ENCODE assay signal across 12 cellular contexts in the genomic region with DNA sequence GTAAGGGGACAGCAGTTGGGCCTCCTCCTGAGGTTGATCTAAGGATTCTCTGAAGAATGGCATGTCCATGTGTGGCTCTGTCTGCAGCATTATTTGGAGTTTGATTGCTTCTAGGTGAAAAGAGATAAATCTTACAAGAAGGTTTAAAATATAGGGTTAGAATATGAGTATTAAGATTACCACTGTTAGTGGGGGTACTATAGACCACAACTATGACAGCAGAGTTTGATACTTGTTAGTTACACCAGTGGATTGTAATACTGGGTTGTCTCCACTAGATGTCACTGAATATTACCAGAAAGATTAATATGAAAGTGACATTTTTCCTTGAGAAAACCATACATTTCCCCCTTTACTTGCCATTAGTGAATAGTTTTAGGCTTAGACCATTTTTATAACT. TPM values are rescaled to one million over a fixed set of nuclear protein-coding genes. Genes with fewer than 3 reads are reported as not detected.
DNase-seq lines count a peak whose midpoint lies in the region; ATAC-seq, FAIRE-seq and TF ChIP-seq lines count a peak whose summit lies in the region.
"Had no signal": no experiment of that assay in that cellular context is flagged by ENCODE, and none has a peak within 500 bp of the region (broad histone marks: within the 10 kb centered on the region; RNA-seq: fewer than 3 reads in every experiment).

No MANE protein-coding gene starts in this region.

- no peaks in the 10 kb centered on the region for H4K20me1 ChIP-seq in endothelial cell of umbilical vein (replicated peaks; ENCODE audit: control insufficient read depth, extremely low read depth, insufficient read depth, low read length)

- POLR2A ChIA-PET in endothelial cell of umbilical vein (lab: Charles Lee): no interaction called here

- no peak overlapping the region for H3K9ac ChIP-seq in endothelial cell of umbilical vein (replicated peaks; ENCODE audit: extremely low read depth, insufficient read depth, low read length)

- TF ChIP-seq CTCF in endothelial cell of umbilical vein (IDR thresholded peaks at IDR 0.05; ENCODE audit: extremely low read depth in 1 of 2, insufficient read depth in 1 of 2, low read depth in 1 of 2, low read length in 2 of 2) (peak; percentile 9 to 12), type B pancreatic cell (conservative IDR thresholded peaks at IDR 0.05) (peak; percentile 65), gastrocnemius medialis (IDR thresholded peaks at IDR 0.05 in 4 of 5, conservative IDR thresholded peaks at IDR 0.05 in 1 of 5) (no peak)

- peak; percentile 38 for DNase-seq in SKM-1 treated with dmso at 0.1 percent for 144 hours (lab: John Stamatoyannopoulos, UW; ENCODE audit: unreplicated experiment)
- DNase-seq in SKM-1 (lab: John Stamatoyannopoulos, UW; ENCODE audit: unreplicated experiment): no peak
- DNase-seq in NAMALWA (ENCODE audit: low spot score): peak; percentile 45
- DNase-seq in endothelial cell of umbilical vein (ENCODE audit: low read depth, low spot score): peak; percentile 17
- DNase-seq in type B pancreatic cell (ENCODE audit: extremely low spot score, unreplicated experiment): no peak
- DNase-seq in left colon: no peak
- no peak for DNase-seq in putamen (ENCODE audit: low spot score)
- DNase-seq in gastrocnemius medialis: no peak
- DNase-seq: MG63 had no signal

- H3K27me3 ChIP-seq in endothelial cell of umbilical vein (ENCODE audit: control insufficient read depth in 2 of 2, insufficient read depth in 2 of 2, low read length in 2 of 2) (peaks cover 0 to 4% of the 10 kb centered on the region in 2 experiments), gastrocnemius medialis (peaks cover 0 to 28% (median 14%) of the 10 kb centered on the region in 3 donors)
- H3K27me3 ChIP-seq: SJSA1 had no signal

- dilution Hi-C loops in endothelial cell of umbilical vein (cut with MboI; ENCODE audit: extremely low pct_ligation_motif_present, low sequenced_read_pairs): no loop called here

- no peaks in the 10 kb centered on the region for H3K36me3 Mint-ChIP-seq in type B pancreatic cell
- H3K36me3 Mint-ChIP-seq: CD4-positive, CD25-positive, alpha-beta regulatory T cell had no signal

- H3K4me1 Mint-ChIP-seq in type B pancreatic cell (ENCODE audit: unreplicated experiment): no peaks in the 10 kb centered on the region
- H3K4me1 Mint-ChIP-seq: CD4-positive, CD25-positive, alpha-beta regulatory T cell had no signal

- no peaks in the 10 kb centered on the region for H3K36me3 ChIP-seq in endothelial cell of umbilical vein (ENCODE audit: control insufficient read depth in 2 of 2, extremely low read depth in 1 of 2, insufficient read depth in 2 of 2, low read length in 2 of 2)
- no peaks in the 10 kb centered on the region for H3K36me3 ChIP-seq in gastrocnemius medialis
- H3K36me3 ChIP-seq: MG63, prostate gland, SJSA1 had no signal

- H2AFZ ChIP-seq in endothelial cell of umbilical vein (ENCODE audit: low read depth, low read length): no peak overlapping the region

- intact Hi-C loops in endothelial cell of umbilical vein (cut with micrococcal nuclease): loop anchor here (2.0 kb wide), 1 partner anchor 224 kb away; no protein-coding TSS in a partner anchor
- intact Hi-C loops in left colon (cut with DNase I, micrococcal nuclease): no loop called here
- intact Hi-C loops in gastrocnemius medialis (cut with DNase I; ENCODE audit: low total_unique reads): loop anchor here (10.0 kb wide), 1 partner anchor 494 kb away; no protein-coding TSS in a partner anchor

- H3K4me3 ChIP-seq in endothelial cell of umbilical vein (replicated peaks in 1 of 3; ENCODE audit: insufficient read depth in 1 of 3, low read depth in 1 of 3, low read length in 3 of 3): no peak overlapping the region
- no peak overlapping the region for H3K4me3 ChIP-seq in gastrocnemius medialis
- H3K4me3 ChIP-seq: MG63, prostate gland, SJSA1 had no signal

- no peaks in the 10 kb centered on the region for H3K9me3 Mint-ChIP-seq in type B pancreatic cell

- no peak overlapping the region for H3K27ac Mint-ChIP-seq in type B pancreatic cell
- H3K27ac Mint-ChIP-seq: CD4-positive, CD25-positive, alpha-beta regulatory T cell had no signal

- CTCF ChIA-PET in endothelial cell of umbilical vein (lab: Charles Lee): interaction anchor here (1.0 to 4.4 kb wide), 4 partner anchors 12 to 423 kb away, joined by 3 to 12 read pairs (median 5); no protein-coding TSS in a partner anchor

- no peak for FAIRE-seq in endothelial cell of umbilical vein (lab: Jason Lieb, UNC)

- no TSS peak for BruUV-seq in endothelial cell of umbilical vein (replicated peaks; lab: Mats Ljungman, UMichigan)

- H3K4me2 ChIP-seq in endothelial cell of umbilical vein (ENCODE audit: insufficient read depth, low read length): no peak overlapping the region

- H3K27ac ChIP-seq in endothelial cell of umbilical vein (ENCODE audit: insufficient read depth, low read depth, low read length) (no peak overlapping the region), gastrocnemius medialis (no peak overlapping the region)
- H3K27ac ChIP-seq: prostate gland, SJSA1 had no signal

- no peak for TF ChIP-seq POLR2A in endothelial cell of umbilical vein (IDR thresholded peaks at IDR 0.05; ENCODE audit: low read depth, low read length)
- TF ChIP-seq POLR2A in gastrocnemius medialis (IDR thresholded peaks at IDR 0.05): no peak

- in situ Hi-C loops in gastrocnemius medialis (cut with MboI; ENCODE audit: low sequenced_read_pairs in 4 of 4): loop anchor here in 2 of 4 donors (10.0 to 25.0 kb wide), 4 partner anchors 227 to 677 kb away; a partner anchor contains a TSS

- ATAC-seq in left colon (no peak), gastrocnemius medialis (no peak)

- H3K4me3 Mint-ChIP-seq in type B pancreatic cell: no peak overlapping the region
- H3K4me3 Mint-ChIP-seq: CD4-positive, CD25-positive, alpha-beta regulatory T cell had no signal

- no peaks in the 10 kb centered on the region for H3K9me3 ChIP-seq in endothelial cell of umbilical vein (replicated peaks; ENCODE audit: control insufficient read depth, insufficient read depth, low read length)
- peaks cover 0 to 14% (median 7%) of the 10 kb centered on the region in 3 donors for H3K9me3 ChIP-seq in gastrocnemius medialis
- H3K9me3 ChIP-seq: prostate gland had no signal

- H3K4me1 ChIP-seq in endothelial cell of umbilical vein (ENCODE audit: control insufficient read depth, extremely low read depth, insufficient read depth, low read length): no peaks in the 10 kb centered on the region
- no peaks in the 10 kb centered on the region for H3K4me1 ChIP-seq in gastrocnemius medialis
- H3K4me1 ChIP-seq: prostate gland, SJSA1 had no signal

- H3K79me2 ChIP-seq in endothelial cell of umbilical vein (ENCODE audit: control insufficient read depth, insufficient read depth, low read length): no peaks in the 10 kb centered on the region

- peaks cover 58% of the 10 kb centered on the region for H3K27me3 Mint-ChIP-seq in type B pancreatic cell

- H3K9me1 ChIP-seq in endothelial cell of umbilical vein (replicated peaks; ENCODE audit: control insufficient read depth, extremely low read depth, insufficient read depth, low read length): no peaks in the 10 kb centered on the region

TF ChIP-seq in endothelial cell of umbilical vein, 7 proteins besides CTCF, POLR2A, EP300 and RAD21:
- TF ChIP-seq EZH2 (IDR thresholded peaks at IDR 0.05; ENCODE audit: borderline replicate concordance, low read depth, low read length, severe bottlenecking) (no peak), MYC (IDR thresholded peaks at IDR 0.05; ENCODE audit: low read depth, low read length) (no peak), POLR2AphosphoS5 (IDR thresholded peaks at IDR 0.05; ENCODE audit: insufficient read depth, low read depth, low read length) (no peak), JUN (IDR thresholded peaks at IDR 0.05; ENCODE audit: borderline replicate concordance, insufficient read depth, insufficient read length, low read depth) (no peak), GATA2 (IDR thresholded peaks at IDR 0.05; ENCODE audit: insufficient read depth, insufficient read length, low read depth, low read length) (no peak), FOS (IDR thresholded peaks at IDR 0.05; ENCODE audit: borderline replicate concordance, insufficient read depth, low read length) (no peak)
- TF ChIP-seq, protein P1, sequence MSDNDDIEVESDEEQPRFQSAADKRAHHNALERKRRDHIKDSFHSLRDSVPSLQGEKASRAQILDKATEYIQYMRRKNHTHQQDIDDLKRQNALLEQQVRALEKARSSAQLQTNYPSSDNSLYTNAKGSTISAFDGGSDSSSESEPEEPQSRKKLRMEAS (IDR thresholded peaks at IDR 0.05; ENCODE audit: insufficient read depth, insufficient read length): no peak

RNA-seq across cellular contexts. Expression of a gene that starts 47.9 kb away (rescaled TPM):
- total RNA-seq in endothelial cell of umbilical vein (3.1 TPM in 2 replicates), type B pancreatic cell (ENCODE audit: low replicate concordance) (1.1 and 5.0 TPM in 2 replicates), left colon (1 to 10 TPM in 1 of 2 donors, under 1 TPM in 1; 0.92 to 1.4 TPM), gastrocnemius medialis (under 1 TPM; 0.10 to 0.78 (median 0.29) TPM)
- polyA plus RNA-seq in endothelial cell of umbilical vein: 1.4 and 1.5 TPM in 2 replicates
- polyA plus RNA-seq in endothelial cell of umbilical vein (2011; cell fraction: cytosol; rRNA removed): 1.3 TPM in 2 replicates
- 1.8 and 2.3 TPM in 2 replicates for polyA plus RNA-seq in endothelial cell of umbilical vein (2011; cell fraction: nucleus; rRNA removed)
- 1.5 TPM in 2 replicates for polyA plus RNA-seq in endothelial cell of umbilical vein (2012)
- 4.7 and 5.0 TPM in 2 replicates for polyA minus RNA-seq in endothelial cell of umbilical vein
- polyA minus RNA-seq in endothelial cell of umbilical vein (2011; cell fraction: cytosol; rRNA and poly(A)+ RNA removed): 4.9 TPM
- 1.6 and 2.1 TPM in 2 replicates for polyA minus RNA-seq in endothelial cell of umbilical vein (2011; cell fraction: nucleus; rRNA and poly(A)+ RNA removed)

RNA-seq across cellular contexts. Expression of a gene that starts 59.4 kb away (rescaled TPM):
- total RNA-seq in endothelial cell of umbilical vein (0.15 TPM in 1 of 2 replicates, not detected in the other), type B pancreatic cell (ENCODE audit: low replicate concordance) (not detected in 2 replicates), left colon (not detected), gastrocnemius medialis (not detected)
- not detected in 2 replicates for polyA plus RNA-seq in endothelial cell of umbilical vein
- polyA plus RNA-seq in endothelial cell of umbilical vein (2011; cell fraction: cytosol; rRNA removed): 0.03 TPM in 1 of 2 replicates, not detected in the other
- polyA plus RNA-seq in endothelial cell of umbilical vein (2011; cell fraction: nucleus; rRNA removed): 0.06 and 0.08 TPM in 2 replicates
- polyA plus RNA-seq in endothelial cell of umbilical vein (2012): 0.20 and 0.27 TPM in 2 replicates
- 0.08 TPM in 1 of 2 replicates, not detected in the other for polyA minus RNA-seq in endothelial cell of umbilical vein
- not detected for polyA minus RNA-seq in endothelial cell of umbilical vein (2011; cell fraction: cytosol; rRNA and poly(A)+ RNA removed)
- not detected in 2 replicates for polyA minus RNA-seq in endothelial cell of umbilical vein (2011; cell fraction: nucleus; rRNA and poly(A)+ RNA removed)
- total RNA-seq: CD4-positive, CD25-positive, alpha-beta regulatory T cell; prostate gland had no signal
- polyA plus RNA-seq: CD4-positive, CD25-positive, alpha-beta regulatory T cell had no signal

Comparison
In these comparisons a context has a peak if more than half of its experiments do, and no peak if none do; other contexts are left out.
1. DNase-seq: peak in SKM-1 treated with dmso at 0.1 percent for 144 hours (single experiment), NAMALWA (single experiment) and endothelial cell of umbilical vein (single experiment); none in SKM-1 (single experiment), type B pancreatic cell (single experiment), left colon (0 of 2), putamen (single experiment) and gastrocnemius medialis (0 of 2).
2. CTCF ChIP-seq: peak in endothelial cell of umbilical vein (2 of 2) and type B pancreatic cell (single experiment); none in gastrocnemius medialis (0 of 5).
3. intact Hi-C loops: an anchor here in endothelial cell of umbilical vein (2.0 kb wide) and gastrocnemius medialis (10.0 kb wide); none called in left colon.